In the genomic region with DNA sequence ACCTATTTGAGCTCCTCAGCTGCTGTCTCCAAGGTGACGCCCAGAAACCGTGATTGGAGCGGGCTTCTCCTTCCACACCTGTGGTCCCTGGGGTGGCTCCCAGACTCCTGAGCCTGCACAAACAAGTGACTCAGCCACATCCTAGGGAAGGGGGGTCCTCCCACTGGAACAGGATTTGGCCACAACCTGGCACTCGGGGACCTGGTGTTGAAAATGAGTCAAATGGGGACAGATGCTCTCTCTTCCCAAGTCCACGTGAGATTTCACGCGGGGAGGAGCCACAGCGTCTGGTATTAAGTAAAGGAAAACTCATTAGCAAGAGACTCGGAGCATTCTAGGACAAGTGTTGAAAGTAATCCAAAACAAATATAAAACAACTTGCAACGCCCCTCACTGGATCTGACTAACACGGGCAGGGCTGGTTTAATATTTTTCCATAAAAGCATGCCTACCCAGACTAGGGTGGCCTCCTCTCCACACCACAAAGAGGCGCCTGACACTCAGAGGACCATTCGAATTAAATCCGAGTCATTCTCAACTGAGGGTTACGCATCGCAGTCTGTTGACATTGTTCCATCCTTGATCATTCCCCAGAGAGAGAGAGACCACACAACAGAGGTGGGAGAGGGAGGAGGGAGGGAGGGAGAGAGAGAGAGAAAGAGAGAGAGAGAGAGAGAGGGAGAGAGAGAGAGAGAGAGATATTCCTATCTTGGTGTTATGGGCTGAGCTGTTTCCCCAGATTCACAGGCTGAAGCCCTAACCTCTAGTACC, we compare ENCODE assay signal across 7 cellular contexts.
A peak's percentile ranks its signal among the peaks of the same experiment; 100 is the strongest.
DNase-seq lines count a peak whose midpoint lies in the region; ATAC-seq, FAIRE-seq and TF ChIP-seq lines count a peak whose summit lies in the region.

No MANE protein-coding gene starts in this region.

- no peaks in the 10 kb centered on the region for H3K9me3 ChIP-seq in tibial artery

- ATAC-seq in activated B cell treated with CpG ODN at 0.5 μM for 24 hours (ENCODE audit: low read depth) (no peak), GM19397 (IDR thresholded peaks at IDR 0.05; ENCODE audit: unreplicated experiment) (no peak)

- H3K27me3 Mint-ChIP-seq in activated B cell treated with CpG ODN at 0.5 μM for 24 hours: no peaks in the 10 kb centered on the region

- FAIRE-seq in HTR-8/SVneo (lab: Jason Lieb, UNC): no peak

- intact Hi-C loops in activated B cell treated with CpG ODN at 0.5 μM for 24 hours (cut with micrococcal nuclease) (no loop called here), tibial artery (cut with DNase I; ENCODE audit: low total_unique reads) (loop anchor here (2.0 to 5.0 kb wide), 2 partner anchors 41 to 77 kb away; no protein-coding TSS in a partner anchor)

- DNase-seq in HTR-8/SVneo (ENCODE audit: insufficient read length, low spot score) (peak; percentile 53), activated B cell treated with CpG ODN at 0.5 μM for 24 hours (no peak), hepatic stellate cell (ENCODE audit: low spot score) (peak; percentile 92), tibial artery (peak; percentile 95 to 98), GM10266 (ENCODE audit: extremely low spot score) (no peak), NOMO-1 (lab: John Stamatoyannopoulos, UW; ENCODE audit: unreplicated experiment in 2 of 2) (no peak)

- no peaks in the 10 kb centered on the region for H3K36me3 ChIP-seq in tibial artery

- H3K36me3 Mint-ChIP-seq in activated B cell treated with CpG ODN at 0.5 μM for 24 hours (ENCODE audit: low read depth): no peaks in the 10 kb centered on the region

- H3K4me3 ChIP-seq in tibial artery: no peak overlapping the region

- POLR2A ChIA-PET in activated B cell treated with CpG ODN at 0.5 μM for 24 hours (lab: Charles Lee): interaction anchor here (2.4 kb wide), 1 partner anchor 8 kb away, joined by 6 read pairs; no protein-coding TSS in a partner anchor

- peaks cover 3 to 66% (median 40%) of the 10 kb centered on the region in 4 donors for H3K4me1 ChIP-seq in tibial artery

- no peaks in the 10 kb centered on the region for H3K9me3 Mint-ChIP-seq in activated B cell treated with CpG ODN at 0.5 μM for 24 hours

- CTCF ChIA-PET in activated B cell treated with CpG ODN at 0.5 μM for 24 hours (lab: Charles Lee): interaction anchor here (0.6 kb wide), 1 partner anchor 12 kb away, joined by 3 read pairs; no protein-coding TSS in a partner anchor

- no peaks in the 10 kb centered on the region for H3K27me3 ChIP-seq in tibial artery

- H3K4me1 Mint-ChIP-seq in activated B cell treated with CpG ODN at 0.5 μM for 24 hours: peaks cover 32% of the 10 kb centered on the region

- H3K4me3 Mint-ChIP-seq in activated B cell treated with CpG ODN at 0.5 μM for 24 hours: no peak overlapping the region

- peak overlapping the region; percentile 31 for H3K27ac Mint-ChIP-seq in activated B cell treated with CpG ODN at 0.5 μM for 24 hours

- TF ChIP-seq CTCF in activated B cell treated with CpG ODN at 0.5 μM for 24 hours (IDR thresholded peaks at IDR 0.05) (no peak), tibial artery (IDR thresholded peaks at IDR 0.05) (peak; percentile 19 to 37), GM10266 (IDR thresholded peaks at IDR 0.05; ENCODE audit: control insufficient read depth, insufficient read depth, low read depth, missing control alignments) (no peak)

- H3K27ac ChIP-seq in tibial artery: peak overlapping the region; percentile 75 to 90

Comparison
In these comparisons a context has a peak if more than half of its experiments do, and no peak if none do; other contexts are left out.
1. DNase-seq: peak in HTR-8/SVneo (single experiment), hepatic stellate cell (single experiment) and tibial artery (2 of 2); none in activated B cell treated with CpG ODN at 0.5 μM for 24 hours (single experiment), GM10266 (single experiment) and NOMO-1 (0 of 2).
2. CTCF ChIP-seq: peak in tibial artery (2 of 2); none in activated B cell treated with CpG ODN at 0.5 μM for 24 hours (single experiment) and GM10266 (single experiment).